Comparison of ENCODE assay signal across 13 cellular contexts in the genomic region with DNA sequence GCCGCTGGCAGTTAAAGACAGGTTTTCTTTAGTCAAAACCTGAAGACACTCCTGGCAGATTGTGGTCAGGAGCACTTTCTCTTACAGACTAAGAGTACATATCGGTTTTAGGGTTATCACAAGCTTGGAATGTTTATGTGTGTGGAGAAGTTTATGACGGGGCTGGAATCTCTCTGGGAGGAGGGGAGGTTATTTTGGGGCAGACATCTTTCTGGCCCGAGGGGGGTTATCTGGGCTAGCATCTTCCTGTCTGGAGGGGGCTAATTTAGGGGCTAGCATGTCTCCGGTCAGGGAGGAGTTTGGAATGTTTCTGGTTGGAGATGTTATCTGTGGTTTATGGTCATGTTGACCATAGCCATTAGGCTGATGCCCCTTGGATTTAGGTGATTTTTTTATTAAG.
"Had no signal": no experiment of that assay in that cellular context is flagged by ENCODE, and none has a peak within 500 bp of the region (broad histone marks: within the 10 kb centered on the region; RNA-seq: fewer than 3 reads in every experiment).

No MANE protein-coding gene starts in this region.

- H3K4me1 ChIP-seq: breast epithelium, parathyroid adenoma, tibial nerve had no signal

- H3K9me3 ChIP-seq: breast epithelium, tibial nerve had no signal

- H2AFZ ChIP-seq: parathyroid adenoma had no signal

- H3K27ac ChIP-seq: breast epithelium, parathyroid adenoma, tibial nerve had no signal

- H3K4me3 ChIP-seq: breast epithelium, tibial nerve had no signal

- DNase-seq: activated effector memory CD4-positive, alpha-beta T cell treated with anti-CD3 and anti-CD28 coated beads, Interleukin-2, amount 50 U/mL, for 16 hours; activated naive CD8-positive, alpha-beta T cell treated with anti-CD3 and anti-CD28 coated beads for 36 hours; activated T-cell treated with anti-CD3 and anti-CD28 coated beads, Interleukin-2, amount 50 U/mL, for 24 hours; anterior cingulate cortex; endodermal cell; head of caudate nucleus; small intestine; T-helper 2 cell had no signal

- ATAC-seq: esophagus mucosa, left lobe of liver had no signal

- H3K79me2 ChIP-seq: parathyroid adenoma had no signal

- H3K9ac ChIP-seq: parathyroid adenoma had no signal

- H3K36me3 ChIP-seq: breast epithelium, tibial nerve had no signal

- H3K27me3 ChIP-seq: breast epithelium, tibial nerve had no signal
